9 cellular contexts compared by ENCODE assay signal in genomic region chr3:79032686-79033318, GRCh38.
DNase-seq lines count a peak whose midpoint lies in the region; ATAC-seq and TF ChIP-seq lines count a peak whose summit lies in the region.
"Had no signal": no experiment of that assay in that cellular context is flagged by ENCODE, and none has a peak within 500 bp of the region (broad histone marks: within the 10 kb centered on the region; RNA-seq: fewer than 3 reads in every experiment).

No MANE protein-coding gene starts in this region.

- no peaks in the 10 kb centered on the region for H3K4me1 ChIP-seq in colonic mucosa

- intact Hi-C loops in colonic mucosa (cut with DNase I) = loop anchor here (2.0 kb wide), 1 partner anchor 374 kb away; no protein-coding TSS in a partner anchor

- H3K27me3 Mint-ChIP-seq in neural crest cell (ENCODE audit: low read depth) = no peaks in the 10 kb centered on the region
- H3K27me3 Mint-ChIP-seq: B cell had no signal

- H3K9me3 Mint-ChIP-seq in neural crest cell = no peaks in the 10 kb centered on the region

- no peaks in the 10 kb centered on the region for H3K4me1 Mint-ChIP-seq in neural crest cell
- H3K4me1 Mint-ChIP-seq: B cell had no signal

- H3K27me3 ChIP-seq in colonic mucosa = no peaks in the 10 kb centered on the region

- H3K27ac Mint-ChIP-seq in neural crest cell (ENCODE audit: unreplicated experiment) = no peak overlapping the region
- H3K27ac Mint-ChIP-seq: B cell had no signal

- no peak overlapping the region for H3K27ac ChIP-seq in colonic mucosa

- H3K4me3 ChIP-seq in colonic mucosa = no peak overlapping the region

- DNase-seq in DMS153 (lab: John Stamatoyannopoulos, UW) (peak; percentile 7), DMS153 treated with DMSO at 0.1 percent for 48 hours (lab: John Stamatoyannopoulos, UW; ENCODE audit: unreplicated experiment) (no peak), NCI-H82 (lab: John Stamatoyannopoulos, UW) (peak; percentile 79), colonic mucosa (no peak), neural crest cell (ENCODE audit: low read depth, low spot score) (peak; percentile 33), middle frontal gyrus (ENCODE audit: extremely low spot score, low spot score) (no peak)

- no peak overlapping the region for H3K9ac ChIP-seq in colonic mucosa (ENCODE audit: low read depth in 2 of 2, low read length in 2 of 2)

- H3K36me3 Mint-ChIP-seq in neural crest cell (ENCODE audit: low read depth) = no peaks in the 10 kb centered on the region

- ATAC-seq in HG03159 (IDR thresholded peaks at IDR 0.05; ENCODE audit: unreplicated experiment) (peak; percentile 81), GM19324 (IDR thresholded peaks at IDR 0.05; ENCODE audit: low FRiP score, unreplicated experiment) (no peak)

- no peaks in the 10 kb centered on the region for H3K9me3 ChIP-seq in colonic mucosa

- TF ChIP-seq CTCF in colonic mucosa (IDR thresholded peaks at IDR 0.05) = peak; percentile 37
- TF ChIP-seq CTCF in neural crest cell (conservative IDR thresholded peaks at IDR 0.05) = peak; percentile 92

- H3K36me3 ChIP-seq in colonic mucosa = no peaks in the 10 kb centered on the region

- no peak overlapping the region for H3K4me3 Mint-ChIP-seq in neural crest cell
- H3K4me3 Mint-ChIP-seq: B cell had no signal

Comparison
In these comparisons a context has a peak if more than half of its experiments do, and no peak if none do; other contexts are left out.
1. DNase-seq: peak in DMS153 (single experiment), NCI-H82 (single experiment) and neural crest cell (single experiment); none in DMS153 treated with DMSO at 0.1 percent for 48 hours (single experiment), colonic mucosa (single experiment) and middle frontal gyrus (single experiment).